Comparison of ENCODE assay signal across 21 cellular contexts in the genomic region with DNA sequence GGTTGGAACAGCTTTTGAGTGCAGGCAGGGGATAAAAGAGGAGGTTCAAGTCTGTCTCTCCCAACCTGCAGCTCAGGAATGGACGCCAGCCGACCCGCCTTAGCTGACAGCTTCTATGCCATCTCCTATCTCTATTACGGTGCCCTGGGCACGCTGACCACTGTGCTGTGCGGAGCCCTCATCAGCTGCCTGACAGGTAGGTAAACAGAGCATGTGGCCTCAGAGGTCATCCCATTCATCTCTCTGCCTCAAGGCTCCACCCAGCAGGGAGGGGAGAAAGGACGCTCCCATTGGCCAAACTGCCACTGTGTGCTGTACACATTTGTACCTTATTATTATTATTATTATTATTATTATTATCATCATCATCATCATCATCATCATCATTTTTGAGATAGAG.
"Had no signal": no experiment of that assay in that cellular context is flagged by ENCODE, and none has a peak within 500 bp of the region (broad histone marks: within the 10 kb centered on the region; RNA-seq: fewer than 3 reads in every experiment).

No MANE protein-coding gene starts in this region.

- DNase-seq: activated CD4-positive, alpha-beta memory T cell treated with anti-CD3 and anti-CD28 coated beads, Interleukin-2, amount 10 ng/mL, durations not matched to agents 7 days and 5 days; activated CD4-positive, alpha-beta T cell treated with anti-CD3 and anti-CD28 coated beads for 36 hours; activated CD4-positive, alpha-beta T cell treated with anti-CD3 and anti-CD28 coated beads, Interleukin-2, amount 10 ng/mL, durations not matched to agents 24 days and 14 days; activated CD4-positive, CD25-positive, alpha-beta regulatory T cell; activated CD4-positive, CD25-positive, alpha-beta regulatory T cell treated with anti-CD3 and anti-CD28 coated beads, Interleukin-2, amount 50 U/mL, for 72 hours; activated CD8-positive, alpha-beta memory T cell treated with anti-CD3 and anti-CD28 coated beads for 24 hours; activated effector memory CD4-positive, alpha-beta T cell treated with Interleukin-2 at 50 U/mL for 16 hours; activated gamma-delta T cell treated with Interleukin-2 at 50 U/mL for 16 hours; activated naive CD4-positive, alpha-beta T cell treated with anti-CD3 and anti-CD28 coated beads, Interleukin-2, amount 50 U/mL, for 16 hours; activated naive CD4-positive, alpha-beta T cell treated with Interleukin-2 at 50 U/mL for 16 hours; activated T-cell treated with anti-CD3 and anti-CD28 coated beads, Interleukin-2, amount 50 U/mL, for 4 hours; amniotic stem cell; anterior cingulate cortex; brain microvascular endothelial cell; dorsolateral prefrontal cortex; effector memory CD4-positive, alpha-beta T cell; endodermal cell; foreskin fibroblast; head of caudate nucleus; T-helper 2 cell had no signal

- H3K4me3 ChIP-seq: coronary artery, dorsolateral prefrontal cortex had no signal

- H3K27me3 ChIP-seq: brain microvascular endothelial cell had no signal

- H3K27ac ChIP-seq: brain microvascular endothelial cell, coronary artery, dorsolateral prefrontal cortex had no signal

- H3K36me3 ChIP-seq: brain microvascular endothelial cell had no signal
